Comparison of ENCODE assay signal across 1 cellular context in genomic region chr19:29519146-29519545, GRCh38.
TF ChIP-seq lines count a peak whose summit lies in the region.

No MANE protein-coding gene starts in this region.

TF ChIP-seq in HepG2, 621 proteins besides CTCF, POLR2A, EP300 and RAD21:
- no peak for TF ChIP-seq ZNF83 (CRISPR knock-in tag; IDR thresholded peaks at IDR 0.05; ENCODE audit: borderline replicate concordance)
- TF ChIP-seq ZBTB25 (CRISPR knock-in tag; IDR thresholded peaks at IDR 0.05), result no peak
- no peak for TF ChIP-seq HIVEP1 (CRISPR knock-in tag; IDR thresholded peaks at IDR 0.05)
